8 cellular contexts compared by ENCODE assay signal in the genomic region with DNA sequence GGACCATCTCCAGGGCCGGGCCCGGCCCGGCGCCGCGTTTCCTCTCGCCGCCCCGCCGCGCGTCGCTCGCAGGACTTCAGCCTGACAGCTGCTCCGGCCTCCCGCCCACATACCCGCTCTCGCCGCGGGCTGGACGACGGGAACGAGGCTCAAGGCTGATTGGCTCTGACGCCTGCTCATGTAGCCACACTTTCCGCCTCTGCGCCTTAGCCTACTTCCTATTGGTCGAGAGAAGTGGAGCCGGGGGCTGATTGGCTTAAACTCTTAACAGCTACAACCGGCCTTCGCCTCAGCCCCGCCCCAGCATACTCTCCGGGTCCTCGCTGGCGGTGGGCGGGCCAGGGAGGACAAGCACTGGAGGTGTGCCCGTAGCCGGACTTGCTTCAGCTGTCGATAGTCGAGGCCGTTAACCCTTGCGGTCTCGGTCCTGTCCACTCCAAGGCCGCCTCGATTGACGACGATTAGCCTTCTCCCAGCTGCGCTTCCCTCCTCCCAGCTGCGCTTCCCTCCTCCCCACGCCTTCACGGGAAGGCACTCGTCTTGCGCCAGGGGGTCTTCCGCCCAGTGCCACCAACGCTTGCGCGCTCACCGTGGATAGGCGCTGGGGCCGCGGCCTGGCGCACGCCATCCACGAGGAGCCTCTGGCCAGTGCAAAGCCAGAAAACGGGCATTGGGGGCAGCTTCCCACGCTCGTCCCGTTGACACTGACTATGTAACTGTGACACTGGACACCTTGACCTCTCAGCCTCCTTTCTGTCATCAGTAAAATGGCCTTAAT. TPM values are rescaled to one million over a fixed set of nuclear protein-coding genes. Genes with fewer than 3 reads are reported as not detected.
DNase-seq lines count a peak whose midpoint lies in the region; ATAC-seq and TF ChIP-seq lines count a peak whose summit lies in the region.

A gene (minus strand): TSS at position 86 of the 778 bp plus-strand sequence. CDS start 79 bp downstream, at position 7.

- peaks cover 22% of the 10 kb centered on the region for H3K36me3 ChIP-seq in MG63

- peaks cover 8% of the 10 kb centered on the region; the same call in 1 of the 2 replicates for H3K4me1 ChIP-seq in H9 (ENCODE audit: insufficient read depth, low read length)

- H3K9ac ChIP-seq in H9 (ENCODE audit: extremely low read depth, insufficient read length, low read length) = peak within 1 kb of the TSS; percentile 66

- H3K23ac ChIP-seq in H9 (ENCODE audit: insufficient read length, low read depth, low read length) = no peak within 1 kb of the TSS

- no peaks in the 10 kb centered on the region for H3K27me3 ChIP-seq in H9 (ENCODE audit: insufficient read depth, low read length)
- no peaks in the 10 kb centered on the region for H3K27me3 ChIP-seq in MG63

- no peaks in the 10 kb centered on the region for H3K9me3 Mint-ChIP-seq in H9
- no peaks in the 10 kb centered on the region for H3K9me3 Mint-ChIP-seq in nephron progenitor cell
- no peaks in the 10 kb centered on the region for H3K9me3 Mint-ChIP-seq in stimulated activated naive CD8-positive, alpha-beta T cell treated with anti-CD3 and anti-CD28 coated beads, Interleukin-15, amount 100 ng/mL, for 72 hours

- peak; percentile 93 for ATAC-seq in stimulated activated naive CD8-positive, alpha-beta T cell treated with anti-CD3 and anti-CD28 coated beads, Interleukin-15, amount 100 ng/mL, for 72 hours

- peak within 1 kb of the TSS; percentile 91 to 95 (median 93); a peak in 6 of 7 replicates for H3K27ac Mint-ChIP-seq in H9
- H3K27ac Mint-ChIP-seq in nephron progenitor cell = peak within 1 kb of the TSS; percentile 100
- peak within 1 kb of the TSS; percentile 96 to 99 for H3K27ac Mint-ChIP-seq in stimulated activated naive CD8-positive, alpha-beta T cell treated with anti-CD3 and anti-CD28 coated beads, Interleukin-15, amount 100 ng/mL, for 72 hours

- peak within 1 kb of the TSS; percentile 97 for H3K4me3 ChIP-seq in MG63

- peaks cover 32% of the 10 kb centered on the region for H3K79me2 ChIP-seq in H9 (ENCODE audit: insufficient read depth, low read length)

- no peak within 1 kb of the TSS for H4K5ac ChIP-seq in H9 (ENCODE audit: insufficient read length, low read depth, low read length)

- peaks cover 14% of the 10 kb centered on the region for H3K23me2 ChIP-seq in H9 (ENCODE audit: insufficient read length, low read depth, low read length, poor library complexity, severe bottlenecking)

- H2AK5ac ChIP-seq in H9 (ENCODE audit: insufficient read length, low read length) = no peak within 1 kb of the TSS

- no peak within 1 kb of the TSS for H2BK12ac ChIP-seq in H9 (ENCODE audit: insufficient read length, low read depth, low read length)

- no peaks in the 10 kb centered on the region for H3K9me3 ChIP-seq in H9 (ENCODE audit: control insufficient read depth, low read depth, low read length)
- no peaks in the 10 kb centered on the region for H3K9me3 ChIP-seq in MG63

- H3K79me1 ChIP-seq in H9 (ENCODE audit: insufficient read depth, low read depth, low read length, poor library complexity, severe bottlenecking) = no peaks in the 10 kb centered on the region

- H3K4me3 Mint-ChIP-seq in H9 = peak within 1 kb of the TSS; percentile 97 to 99
- H3K4me3 Mint-ChIP-seq in nephron progenitor cell = peak within 1 kb of the TSS; percentile 99
- peak within 1 kb of the TSS; percentile 92 to 98 for H3K4me3 Mint-ChIP-seq in stimulated activated naive CD8-positive, alpha-beta T cell treated with anti-CD3 and anti-CD28 coated beads, Interleukin-15, amount 100 ng/mL, for 72 hours

- no peaks in the 10 kb centered on the region for H4K20me1 ChIP-seq in H9 (ENCODE audit: control insufficient read depth, insufficient read depth, insufficient read length)

- H3K4ac ChIP-seq in H9 (ENCODE audit: low read depth, low read length) = no peak within 1 kb of the TSS

- H3K14ac ChIP-seq in H9 (ENCODE audit: insufficient read depth, low read length) = no peak within 1 kb of the TSS

- H2AFZ ChIP-seq in H9 (ENCODE audit: low read length) = peak within 1 kb of the TSS; percentile 11

- TF ChIP-seq CTCF in H9 (conservative IDR thresholded peaks at IDR 0.05) (no peak), nephron progenitor cell (IDR thresholded peaks at IDR 0.05) (no peak)

- peaks cover 5 to 18% (median 10%) of the 10 kb centered on the region in 3 experiments; a peak in 6 of 7 replicates for H3K36me3 Mint-ChIP-seq in H9 (ENCODE audit: insufficient read depth in 1 of 3, low read depth in 3 of 3)
- H3K36me3 Mint-ChIP-seq in nephron progenitor cell (ENCODE audit: low read depth) = no peaks in the 10 kb centered on the region

- H3K4me2 ChIP-seq in H9 (ENCODE audit: insufficient read depth, insufficient read length, low read length) = peak within 1 kb of the TSS; percentile 96

- H3K4me1 Mint-ChIP-seq in H9 = peaks cover 27 to 30% of the 10 kb centered on the region in 2 experiments
- H3K4me1 Mint-ChIP-seq in nephron progenitor cell = peaks cover 37% of the 10 kb centered on the region
- H3K4me1 Mint-ChIP-seq in stimulated activated naive CD8-positive, alpha-beta T cell treated with anti-CD3 and anti-CD28 coated beads, Interleukin-15, amount 100 ng/mL, for 72 hours = peaks cover 37% of the 10 kb centered on the region

- no peak within 1 kb of the TSS for H3K56ac ChIP-seq in H9 (ENCODE audit: insufficient read length, low read depth, low read length)

- no peak within 1 kb of the TSS for H4K8ac ChIP-seq in H9 (replicated peaks; ENCODE audit: insufficient read length, low read depth, low read length)

- no peak within 1 kb of the TSS for H2BK15ac ChIP-seq in H9 (ENCODE audit: low read depth, low read length)

- no CpG with 5 or more reads among the region's 67 CpGs for WGBS in H9 (ENCODE audit: extremely low coverage, insufficient read length, low lambda C conversion rate)

- H3K27ac ChIP-seq in H9 (ENCODE audit: insufficient read length, low read depth, low read length) = no peak within 1 kb of the TSS

- H3K18ac ChIP-seq in H9 (ENCODE audit: insufficient read length, low read depth, low read length) = no peak within 1 kb of the TSS

- DNase-seq in ELR (ENCODE audit: low read depth) (peak; percentile 100), H9 (peak; percentile 100), MG63 (peak; percentile 99), SHP77 treated with DMSO at 0.1 percent for 48 hours (lab: John Stamatoyannopoulos, UW) (peak; percentile 96), activated gamma-delta T cell (lab: John Stamatoyannopoulos, UW) (peak; percentile 88), fibroblast of the conjunctiva (ENCODE audit: low read depth) (peak; percentile 99), nephron progenitor cell (peak; percentile 95)
- DNase-seq in stimulated activated naive CD8-positive, alpha-beta T cell treated with anti-CD3 and anti-CD28 coated beads, Interleukin-15, amount 100 ng/mL, for 72 hours = peak; percentile 91 to 95

- H2BK20ac ChIP-seq in H9 (ENCODE audit: low read depth, low read length, poor library complexity, severe bottlenecking) = no peak within 1 kb of the TSS

- no peak within 1 kb of the TSS for H2BK120ac ChIP-seq in H9 (ENCODE audit: low read depth, low read length, poor library complexity, severe bottlenecking)

- H3K27me3 Mint-ChIP-seq in H9 (ENCODE audit: low read depth) = no peaks in the 10 kb centered on the region; the same call in 1 of the 2 replicates
- peaks cover 4% of the 10 kb centered on the region for H3K27me3 Mint-ChIP-seq in nephron progenitor cell (ENCODE audit: low read depth, poor library complexity)
- no peaks in the 10 kb centered on the region for H3K27me3 Mint-ChIP-seq in stimulated activated naive CD8-positive, alpha-beta T cell treated with anti-CD3 and anti-CD28 coated beads, Interleukin-15, amount 100 ng/mL, for 72 hours

- H4K91ac ChIP-seq in H9 (ENCODE audit: insufficient read length, low read depth, low read length) = no peak within 1 kb of the TSS

- H2BK5ac ChIP-seq in H9 (ENCODE audit: insufficient read length, low read length) = no peak within 1 kb of the TSS

- H3T11ph ChIP-seq in H9 (ENCODE audit: low read length) = no peak within 1 kb of the TSS

RNA-seq across cellular contexts. Expression of the gene that starts here (rescaled TPM):
- 9.6 and 11.1 TPM in 2 replicates for total RNA-seq in H9 (2021)
- 30.0 and 35.7 TPM in 2 replicates for total RNA-seq in MG63 (2014; rRNA removed; shearing (Covaris generic); ENCODE audit: low replicate concordance)
